ENCODE assay signal across 31 cellular contexts in the genomic region with DNA sequence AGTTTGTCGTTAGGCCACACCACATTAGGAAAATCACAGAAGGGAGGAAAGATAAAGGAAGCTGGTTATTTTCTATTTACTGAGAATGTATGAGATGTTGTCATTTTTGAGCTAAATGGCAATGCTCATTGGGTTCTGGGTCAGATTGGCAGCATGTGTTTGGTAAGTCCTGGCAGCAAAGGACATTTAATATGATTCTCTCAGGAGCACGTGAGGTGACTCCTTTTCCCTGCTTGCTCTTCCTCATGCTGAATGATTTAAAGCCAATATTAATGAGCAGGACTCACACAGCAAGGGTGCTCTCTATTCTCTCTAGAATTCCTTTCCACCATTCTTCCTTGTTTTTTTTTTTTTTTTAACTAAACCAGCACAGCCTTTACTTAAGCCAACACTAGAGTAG.
"Had no signal": no experiment of that assay in that cellular context is flagged by ENCODE, and none has a peak within 500 bp of the region (broad histone marks: within the 10 kb centered on the region; RNA-seq: fewer than 3 reads in every experiment).

No MANE protein-coding gene starts in this region.

- H3K36me3 ChIP-seq: ascending aorta, MG63, SJCRH30 had no signal

- H3K27ac ChIP-seq: ascending aorta, body of pancreas, SJCRH30, SK-N-MC had no signal

- H3K4me3 ChIP-seq: ascending aorta, body of pancreas, MG63, SJCRH30, SK-N-MC had no signal

- H3K9me3 Mint-ChIP-seq: activated CD4-positive, alpha-beta T cell treated with anti-CD3 and anti-CD28 coated beads, Interleukin-2, amount 10 ng/mL, durations not matched to agents 24 days and 14 days; activated naive CD4-positive, alpha-beta T cell treated with anti-CD3 and anti-CD28 coated beads, Interleukin-2, amount 50 U/mL, for 24 hours; activated naive CD8-positive, alpha-beta T cell treated with anti-CD3 and anti-CD28 coated beads, Interleukin-2, amount 10 ng/mL, durations not matched to agents 7 days and 5 days; activated T-helper 2 cell treated with anti-CD3 and anti-CD28 coated beads, Interferon-gamma antibody, Interleukin-2, Interleukin-4, amounts not matched to agents 10 μg/mL and 5 μg/mL and 100 μg/mL, durations not matched to agents 14 hours and 24 hours and 36 hours; T-helper 1 cell treated with Interleukin-12 subunit alpha and Interleukin-12 subunit beta and Interleukin-4 antibody, amounts not matched to agents 30 μg/mL and 1 μg/mL, for 36 hours; T-helper 2 cell treated with Interferon-gamma antibody and Interleukin-4, amounts not matched to agents 5 μg/mL and 100 μg/mL, for 36 hours had no signal

- H3K4me1 Mint-ChIP-seq: activated CD4-positive, alpha-beta T cell treated with anti-CD3 and anti-CD28 coated beads, Interleukin-2, amount 10 ng/mL, durations not matched to agents 24 days and 14 days; activated naive CD4-positive, alpha-beta T cell treated with anti-CD3 and anti-CD28 coated beads, Interleukin-2, amount 50 U/mL, for 24 hours; activated naive CD8-positive, alpha-beta T cell treated with anti-CD3 and anti-CD28 coated beads, Interleukin-2, amount 10 ng/mL, durations not matched to agents 7 days and 5 days had no signal

- H3K4me3 Mint-ChIP-seq: activated CD4-positive, alpha-beta T cell treated with anti-CD3 and anti-CD28 coated beads, Interleukin-2, amount 10 ng/mL, durations not matched to agents 24 days and 14 days; activated CD8-positive, alpha-beta T cell treated with anti-CD3 and anti-CD28 coated beads, Interleukin-2, amount 10 ng/mL, durations not matched to agents 7 days and 5 days; activated naive CD4-positive, alpha-beta T cell treated with anti-CD3 and anti-CD28 coated beads, Interleukin-2, amount 50 U/mL, for 24 hours; activated naive CD8-positive, alpha-beta T cell treated with anti-CD3 and anti-CD28 coated beads, Interleukin-2, amount 10 ng/mL, durations not matched to agents 7 days and 5 days; activated T-cell treated with anti-CD3 and anti-CD28 coated beads, Interleukin-2, amount 50 U/mL, for 24 hours; T-helper 1 cell treated with Interleukin-12 subunit alpha and Interleukin-12 subunit beta and Interleukin-4 antibody, amounts not matched to agents 30 μg/mL and 1 μg/mL, for 36 hours; T-helper 2 cell treated with Interferon-gamma antibody and Interleukin-4, amounts not matched to agents 5 μg/mL and 100 μg/mL, for 36 hours had no signal

- H3K9me3 ChIP-seq: ascending aorta, body of pancreas, MG63, SJCRH30 had no signal

- H3K27me3 Mint-ChIP-seq: activated CD4-positive, alpha-beta T cell treated with anti-CD3 and anti-CD28 coated beads, Interleukin-2, amount 10 ng/mL, durations not matched to agents 24 days and 14 days; activated naive CD4-positive, alpha-beta T cell treated with anti-CD3 and anti-CD28 coated beads, Interleukin-2, amount 50 U/mL, for 24 hours; activated naive CD8-positive, alpha-beta T cell treated with anti-CD3 and anti-CD28 coated beads, Interleukin-2, amount 10 ng/mL, durations not matched to agents 7 days and 5 days; activated T-cell treated with anti-CD3 and anti-CD28 coated beads, Interleukin-2, amount 50 U/mL, for 24 hours had no signal

- ATAC-seq: activated CD8-positive, alpha-beta T cell treated with anti-CD3 and anti-CD28 coated beads, Interleukin-2, amount 10 ng/mL, durations not matched to agents 7 days and 5 days; body of pancreas; Panc1 had no signal

- H3K27ac Mint-ChIP-seq: activated CD4-positive, alpha-beta T cell treated with anti-CD3 and anti-CD28 coated beads, Interleukin-2, amount 10 ng/mL, durations not matched to agents 24 days and 14 days; activated CD8-positive, alpha-beta T cell treated with anti-CD3 and anti-CD28 coated beads, Interleukin-2, amount 10 ng/mL, durations not matched to agents 7 days and 5 days; activated naive CD4-positive, alpha-beta T cell treated with anti-CD3 and anti-CD28 coated beads, Interleukin-2, amount 50 U/mL, for 24 hours; activated naive CD8-positive, alpha-beta T cell treated with anti-CD3 and anti-CD28 coated beads, Interleukin-2, amount 10 ng/mL, durations not matched to agents 7 days and 5 days; activated T-cell treated with anti-CD3 and anti-CD28 coated beads, Interleukin-2, amount 50 U/mL, for 24 hours; activated T-helper 2 cell treated with anti-CD3 and anti-CD28 coated beads, Interferon-gamma antibody, Interleukin-2, Interleukin-4, amounts not matched to agents 10 μg/mL and 5 μg/mL and 100 μg/mL, durations not matched to agents 14 hours and 24 hours and 36 hours; T-helper 1 cell treated with Interleukin-12 subunit alpha and Interleukin-12 subunit beta and Interleukin-4 antibody, amounts not matched to agents 30 μg/mL and 1 μg/mL, for 36 hours; T-helper 2 cell treated with Interferon-gamma antibody and Interleukin-4, amounts not matched to agents 5 μg/mL and 100 μg/mL, for 36 hours had no signal

- H3K27me3 ChIP-seq: ascending aorta, body of pancreas, MG63, SJCRH30 had no signal

- H3K36me3 Mint-ChIP-seq: activated naive CD4-positive, alpha-beta T cell treated with anti-CD3 and anti-CD28 coated beads, Interleukin-2, amount 50 U/mL, for 24 hours; activated naive CD8-positive, alpha-beta T cell treated with anti-CD3 and anti-CD28 coated beads, Interleukin-2, amount 10 ng/mL, durations not matched to agents 7 days and 5 days had no signal

- DNase-seq: activated CD4-positive, alpha-beta T cell treated with anti-CD3 and anti-CD28 coated beads, Interleukin-2, amount 10 ng/mL, durations not matched to agents 24 days and 14 days; activated CD4-positive, alpha-beta T cell treated with anti-CD3 and anti-CD28 coated beads, Interleukin-2, amount 50 U/mL, for 48 hours; activated CD8-positive, alpha-beta T cell treated with anti-CD3 and anti-CD28 coated beads, Interleukin-2, amount 10 ng/mL, durations not matched to agents 7 days and 5 days; activated gamma-delta T cell; activated naive CD4-positive, alpha-beta T cell treated with Interleukin-2 at 50 U/mL for 16 hours; activated naive CD8-positive, alpha-beta T cell treated with anti-CD3 and anti-CD28 coated beads, Interleukin-2, amount 10 ng/mL, durations not matched to agents 7 days and 5 days; activated T-cell treated with anti-CD3 and anti-CD28 coated beads, Interleukin-2, amount 50 U/mL, for 24 hours; amygdala; body of pancreas; Kasumi-1; KG1; MG63; NCI-H1048; NCI-H1105 treated with DMSO at 0.1 percent for 48 hours; NCI-H1436; NCI-H1694; NCI-H1930; NCI-H2081 treated with DMSO at 0.1 percent for 48 hours; NCI-H226; NCI-H446 treated with DMSO at 0.1 percent for 48 hours; NCI-H524; NCI-H69; SHP77 had no signal
